In genomic region chr10:61618388-61618961, GRCh38 we compare ENCODE assay signal across 20 cellular contexts. TPM values are rescaled to one million over a fixed set of nuclear protein-coding genes. Genes with fewer than 3 reads are reported as not detected.
"Had no signal": no experiment of that assay in that cellular context is flagged by ENCODE, and none has a peak within 500 bp of the region (broad histone marks: within the 10 kb centered on the region; RNA-seq: fewer than 3 reads in every experiment).

No MANE protein-coding gene starts in this region.

- H3K4me3 ChIP-seq: coronary artery, gastroesophageal sphincter, heart left ventricle, prostate gland, right atrium auricular region, tibial nerve, uterus had no signal

- H3K27me3 ChIP-seq: gastroesophageal sphincter, right atrium auricular region, tibial nerve, uterus had no signal

- H3K27ac ChIP-seq: coronary artery, gastroesophageal sphincter, heart left ventricle, prostate gland, right atrium auricular region, tibial nerve, uterus, WERI-Rb-1 had no signal

- ATAC-seq: gastroesophageal sphincter; heart left ventricle; left ventricle myocardium superior; stimulated activated naive CD8-positive, alpha-beta T cell treated with anti-CD3 and anti-CD28 coated beads, Interleukin-15, Interleukin-2, amounts not matched to agents 100 U/mL and 50 U/mL, for 24 hours had no signal

- H3K36me3 ChIP-seq: gastroesophageal sphincter, heart left ventricle, prostate gland, right atrium auricular region, tibial nerve, uterus, WERI-Rb-1 had no signal

- DNase-seq: activated CD4-positive, alpha-beta T cell treated with anti-CD3 and anti-CD28 coated beads for 1 hour; activated CD4-positive, alpha-beta T cell treated with anti-CD3 and anti-CD28 coated beads, Interleukin-2, amount 50 U/mL, for 4 hours; activated gamma-delta T cell treated with Interleukin-2 at 50 U/mL for 16 hours; heart left ventricle; left ventricle myocardium superior; naive B cell; stimulated activated CD4-positive, alpha-beta T cell treated with anti-CD3 and anti-CD28 coated beads, Interleukin-2, amount 100 ng/mL, for 24 hours; stimulated activated naive CD8-positive, alpha-beta T cell treated with anti-CD3 and anti-CD28 coated beads, Interleukin-15, Interleukin-2, amounts not matched to agents 100 U/mL and 50 U/mL, for 24 hours; substantia nigra; T-helper 2 cell; uterus; WERI-Rb-1 had no signal

- H3K4me1 ChIP-seq: tibial nerve, uterus had no signal

- H3K9me3 ChIP-seq: gastroesophageal sphincter, heart left ventricle, prostate gland, right atrium auricular region, tibial nerve, uterus had no signal

RNA-seq across cellular contexts. Expression of gene CABCOCO1, which starts 44.3 kb away (rescaled TPM):
- total RNA-seq: activated CD8-positive, alpha-beta memory T cell treated with anti-CD3 and anti-CD28 coated beads for 36 hours; activated T-helper 1 cell treated with anti-CD3 and anti-CD28 coated beads, Interleukin-12 subunit alpha, Interleukin-12 subunit beta, Interleukin-2, Interleukin-4 antibody, amounts not matched to agents 30 ng/mL and 10 ng/mL and 1 ng/mL, durations not matched to agents 14 hours and 24 hours and 36 hours; left ventricle myocardium superior; mononuclear cell; tibial nerve had no signal
- polyA plus RNA-seq: heart left ventricle had no signal
